Comparison of ENCODE assay signal across 16 cellular contexts in the genomic region with DNA sequence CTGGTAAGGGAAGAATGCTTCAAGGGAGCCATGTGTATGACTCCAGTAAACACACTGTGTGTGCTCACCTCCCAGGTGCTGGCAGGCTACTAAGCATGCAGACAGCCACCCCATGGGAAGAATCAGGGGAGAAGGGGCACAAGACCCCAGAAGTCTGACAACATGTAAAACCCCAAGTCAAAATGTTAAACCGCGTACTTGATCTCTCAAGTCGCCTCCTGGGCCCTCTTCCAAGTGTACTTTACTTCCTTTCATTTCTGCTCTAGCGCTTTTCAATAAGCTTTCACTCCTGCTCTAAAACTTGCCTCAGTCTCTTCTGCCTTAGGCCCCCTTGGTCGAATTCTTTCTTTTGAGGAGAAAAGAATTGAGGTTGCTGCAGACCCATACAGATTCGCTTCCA.
"Had no signal": no experiment of that assay in that cellular context is flagged by ENCODE, and none has a peak within 500 bp of the region (broad histone marks: within the 10 kb centered on the region; RNA-seq: fewer than 3 reads in every experiment).

No MANE protein-coding gene starts in this region.

- ATAC-seq: left lobe of liver had no signal

- H3K27me3 ChIP-seq: transverse colon had no signal

- H3K27ac Mint-ChIP-seq: activated B cell treated with CpG ODN at 0.5 μM for 24 hours; activated CD4-positive, alpha-beta memory T cell treated with anti-CD3 and anti-CD28 coated beads for 36 hours; activated naive CD8-positive, alpha-beta T cell; activated T-helper 1 cell treated with anti-CD3 and anti-CD28 coated beads, Interleukin-12 subunit alpha, Interleukin-12 subunit beta, Interleukin-2, Interleukin-4 antibody, amounts not matched to agents 30 ng/mL and 10 ng/mL and 1 ng/mL, durations not matched to agents 14 hours and 24 hours and 36 hours; stimulated activated naive CD8-positive, alpha-beta T cell treated with anti-CD3 and anti-CD28 coated beads, Interleukin-15, Interleukin-2, amounts not matched to agents 100 ng/mL and 50 ng/mL, for 24 hours had no signal

- H3K4me1 Mint-ChIP-seq: activated B cell treated with CpG ODN at 0.5 μM for 24 hours had no signal

- H3K36me3 Mint-ChIP-seq: activated CD4-positive, alpha-beta memory T cell treated with anti-CD3 and anti-CD28 coated beads for 36 hours; activated naive CD8-positive, alpha-beta T cell had no signal

- H3K4me3 Mint-ChIP-seq: activated B cell treated with CpG ODN at 0.5 μM for 24 hours; activated CD4-positive, alpha-beta memory T cell treated with anti-CD3 and anti-CD28 coated beads for 36 hours; activated naive CD8-positive, alpha-beta T cell; activated T-helper 1 cell treated with anti-CD3 and anti-CD28 coated beads, Interleukin-12 subunit alpha, Interleukin-12 subunit beta, Interleukin-2, Interleukin-4 antibody, amounts not matched to agents 30 ng/mL and 10 ng/mL and 1 ng/mL, durations not matched to agents 14 hours and 24 hours and 36 hours; nephron; stimulated activated naive CD8-positive, alpha-beta T cell treated with anti-CD3 and anti-CD28 coated beads, Interleukin-15, Interleukin-2, amounts not matched to agents 100 ng/mL and 50 ng/mL, for 24 hours had no signal

- DNase-seq: activated B cell treated with CpG ODN at 0.5 μM for 24 hours; activated CD4-positive, alpha-beta memory T cell treated with anti-CD3 and anti-CD28 coated beads for 36 hours; activated CD4-positive, alpha-beta T cell treated with anti-CD3 and anti-CD28 coated beads for 4 hours; activated T-cell treated with anti-CD3 and anti-CD28 coated beads for 4 hours; caudate nucleus; foreskin melanocyte; kidney; midbrain; occipital lobe; posterior cingulate gyrus; transverse colon had no signal

- H3K9me3 Mint-ChIP-seq: activated B cell treated with CpG ODN at 0.5 μM for 24 hours; activated CD4-positive, alpha-beta memory T cell treated with anti-CD3 and anti-CD28 coated beads for 36 hours; activated T-helper 1 cell treated with anti-CD3 and anti-CD28 coated beads, Interleukin-12 subunit alpha, Interleukin-12 subunit beta, Interleukin-2, Interleukin-4 antibody, amounts not matched to agents 30 ng/mL and 10 ng/mL and 1 ng/mL, durations not matched to agents 14 hours and 24 hours and 36 hours; nephron had no signal

- H3K27me3 Mint-ChIP-seq: activated naive CD8-positive, alpha-beta T cell; stimulated activated naive CD8-positive, alpha-beta T cell treated with anti-CD3 and anti-CD28 coated beads, Interleukin-15, Interleukin-2, amounts not matched to agents 100 ng/mL and 50 ng/mL, for 24 hours had no signal

- H3K36me3 ChIP-seq: transverse colon had no signal

- H3K9me3 ChIP-seq: transverse colon had no signal

- H3K4me3 ChIP-seq: transverse colon had no signal
